24 cellular contexts compared by ENCODE assay signal in genomic region chr9:107665057-107665456, GRCh38.
"Had no signal": no experiment of that assay in that cellular context is flagged by ENCODE, and none has a peak within 500 bp of the region (broad histone marks: within the 10 kb centered on the region; RNA-seq: fewer than 3 reads in every experiment).

No MANE protein-coding gene starts in this region.

- H3K4me1 ChIP-seq: pancreas, prostate gland, thyroid gland, transverse colon, vagina had no signal

- H3K9me3 ChIP-seq: left ventricle myocardium inferior, pancreas, prostate gland, spleen, testis, thyroid gland, transverse colon, upper lobe of left lung, vagina had no signal

- ATAC-seq: naive thymus-derived CD8-positive, alpha-beta T cell; pancreas; right cardiac atrium; sciatic nerve; stimulated activated effector memory CD8-positive, alpha-beta T cell treated with anti-CD3 and anti-CD28 coated beads, Interleukin-12 subunit alpha, Interleukin-12 subunit beta, amount 100 ng/mL, for 72 hours; stimulated activated naive CD8-positive, alpha-beta T cell treated with anti-CD3 and anti-CD28 coated beads, Interleukin-15, amount 100 ng/mL, for 72 hours had no signal

- DNase-seq: islet precursor cell; left ventricle myocardium inferior; mesendoderm; naive thymus-derived CD8-positive, alpha-beta T cell; nucleus accumbens; pancreas; posterior cingulate gyrus; retina; right cardiac atrium; small intestine; spleen; stimulated activated CD4-positive, alpha-beta T cell treated with anti-CD3 and anti-CD28 coated beads, Interleukin-4, amount 100 ng/mL, for 24 hours; stimulated activated naive CD4-positive, alpha-beta T cell treated with Interleukin-2 at 50 U/mL for 16 hours; stimulated activated naive CD8-positive, alpha-beta T cell treated with anti-CD3 and anti-CD28 coated beads, Interleukin-15, amount 100 ng/mL, for 72 hours; testis; thyroid gland; transverse colon; upper lobe of left lung had no signal

- H3K4me2 ChIP-seq: hepatocyte had no signal

- H3K4me3 ChIP-seq: hepatocyte, left ventricle myocardium inferior, lung, pancreas, prostate gland, spleen, testis, thyroid gland, transverse colon, upper lobe of left lung, vagina had no signal

- H3K27ac ChIP-seq: hepatocyte, left ventricle myocardium inferior, pancreas, prostate gland, spleen, testis, thyroid gland, transverse colon, vagina had no signal

- H3K36me3 ChIP-seq: left ventricle myocardium inferior, pancreas, prostate gland, spleen, thyroid gland, transverse colon, upper lobe of left lung, vagina had no signal

- H3K27me3 ChIP-seq: hepatocyte, pancreas, spleen, testis, thyroid gland, transverse colon, upper lobe of left lung, vagina had no signal

- H3K79me2 ChIP-seq: hepatocyte had no signal

- H2AFZ ChIP-seq: hepatocyte had no signal
